Comparison of ENCODE assay signal across 8 cellular contexts in the genomic region with DNA sequence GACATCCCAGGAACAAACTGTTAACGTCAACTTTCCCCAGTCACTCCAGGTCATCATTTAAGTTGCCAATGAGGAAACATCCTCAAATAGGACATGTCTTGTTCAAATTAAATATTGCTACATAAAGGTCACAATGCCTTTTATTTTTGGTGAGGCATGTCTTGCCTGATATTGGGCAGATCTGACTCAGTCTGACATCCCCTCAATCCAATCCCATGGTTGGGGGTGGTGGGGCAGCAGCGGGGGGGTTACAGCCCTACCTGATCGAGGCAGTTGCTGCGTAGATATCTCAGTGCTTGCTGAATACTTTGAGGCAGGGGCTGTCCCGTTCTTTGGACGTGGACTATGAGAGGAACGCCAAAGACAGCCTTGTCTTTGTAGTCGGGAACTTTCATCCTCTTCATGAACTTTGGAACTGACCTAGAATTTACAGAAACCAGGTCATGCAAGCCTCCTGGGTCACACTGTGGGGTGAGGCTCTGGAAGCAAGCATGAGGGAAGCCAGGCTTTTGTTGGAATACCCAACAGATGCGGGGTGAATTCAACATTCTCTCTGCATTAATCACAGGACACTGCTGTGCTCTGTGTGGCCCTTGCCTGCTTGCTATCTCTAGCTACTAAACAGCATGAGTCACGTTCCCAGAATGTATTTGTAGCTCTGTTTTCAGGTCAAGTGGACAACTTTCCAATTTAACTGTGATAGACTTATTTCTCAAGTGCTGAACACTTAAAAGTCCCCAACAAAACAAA.
A peak's percentile ranks its signal among the peaks of the same experiment; 100 is the strongest.
DNase-seq lines count a peak whose midpoint lies in the region; ATAC-seq and TF ChIP-seq lines count a peak whose summit lies in the region.

No MANE protein-coding gene starts in this region.

- peak overlapping the region; percentile 10; the same call in 1 of the 2 replicates for H3K9ac ChIP-seq in SK-N-SH

- ATAC-seq in heart left ventricle (peak; percentile 88 to 92 (median 92)), GM21381 (IDR thresholded peaks at IDR 0.05; ENCODE audit: unreplicated experiment) (no peak), GM21786 (IDR thresholded peaks at IDR 0.05; ENCODE audit: unreplicated experiment) (no peak)

- POLR2A ChIA-PET in SK-N-SH (lab: Yijun Ruan, JAX) = no interaction called here

- H3K9me2 ChIP-seq in SK-N-SH = no peaks in the 10 kb centered on the region

- WGBS in SK-N-SH (ENCODE audit: low lambda C conversion rate) = 40% methylated on average over 10 of the region's 10 CpGs
- WGBS in heart left ventricle, 4 donors = 22 to 41% (median 29%) methylated on average over 10 of the region's 10 CpGs

- peak; percentile 91 for DNase-seq in GM03348 (ENCODE audit: low spot score)
- no peak for DNase-seq in SK-N-SH
- DNase-seq in heart left ventricle = peak; percentile 71 to 82 (median 76)
- peak; percentile 76 for DNase-seq in retinal pigment epithelial cell (ENCODE audit: low read depth)
- DNase-seq in cerebellum (ENCODE audit: low spot score) = no peak
- DNase-seq in NCI-H2171 (lab: John Stamatoyannopoulos, UW) = no peak

- H3K4me2 ChIP-seq in SK-N-SH = peak overlapping the region; percentile 30

- H3K9me3 ChIP-seq in SK-N-SH = no peaks in the 10 kb centered on the region
- no peaks in the 10 kb centered on the region for H3K9me3 ChIP-seq in heart left ventricle

- H3K27ac ChIP-seq in SK-N-SH (ENCODE audit: low read depth in 2 of 2, low read length in 1 of 2) (peak overlapping the region; percentile 82), heart left ventricle (peak overlapping the region; percentile 31 to 89 (median 78))

- peaks cover 27 to 52% of the 10 kb centered on the region in 2 experiments for H3K4me1 ChIP-seq in SK-N-SH (ENCODE audit: control insufficient read depth in 1 of 2, insufficient read depth in 2 of 2, low read depth in 1 of 2, low read length in 1 of 2)
- H3K4me1 ChIP-seq in heart left ventricle = peaks cover 16 to 77% (median 57%) of the 10 kb centered on the region in 12 donors

- peaks cover 26% of the 10 kb centered on the region for H3F3A ChIP-seq in SK-N-SH (replicated peaks; ENCODE audit: insufficient read depth)

- no peaks in the 10 kb centered on the region for H4K20me1 ChIP-seq in SK-N-SH (ENCODE audit: insufficient read depth)

- TF ChIP-seq POLR2A in heart left ventricle (IDR thresholded peaks at IDR 0.05) = no peak

- intact Hi-C loops in heart left ventricle (cut with DNase I) = loop anchor here in 6 of 10 donors (5.0 to 10.0 kb wide), 5 partner anchors 49 to 161 kb away; partner anchors contain the start of gene STARD13 (in 2 of the 6)

- peak; percentile 24 to 83; a peak in 2 of 4 replicates for TF ChIP-seq EP300 in SK-N-SH (IDR thresholded peaks at IDR 0.05; ENCODE audit: borderline replicate concordance in 1 of 2, low read depth in 1 of 2, low read length in 1 of 2)

- H3K27me3 ChIP-seq in SK-N-SH (ENCODE audit: insufficient read depth) (no peaks in the 10 kb centered on the region), heart left ventricle (no peaks in the 10 kb centered on the region)

- H3K4me3 ChIP-seq in SK-N-SH (ENCODE audit: low read depth in 2 of 2, low read length in 1 of 2) (no peak overlapping the region), heart left ventricle (peak overlapping the region in 4 of 12 donors; percentile 2 to 24 (median 15)), retinal pigment epithelial cell (ENCODE audit: low read length) (no peak overlapping the region)

- no peaks in the 10 kb centered on the region for H3K79me2 ChIP-seq in SK-N-SH (ENCODE audit: insufficient read depth)

- no peak for TF ChIP-seq CTCF in SK-N-SH (IDR thresholded peaks at IDR 0.05)
- TF ChIP-seq CTCF in heart left ventricle (IDR thresholded peaks at IDR 0.05) = no peak
- no peak for TF ChIP-seq CTCF in retinal pigment epithelial cell (conservative IDR thresholded peaks at IDR 0.05; ENCODE audit: low read depth, low read length)

- peak; percentile 2; the same call in 1 of the 2 replicates for TF ChIP-seq RAD21 in SK-N-SH (IDR thresholded peaks at IDR 0.05; ENCODE audit: low read length)

- H2AFZ ChIP-seq in SK-N-SH (ENCODE audit: low read depth) = no peak overlapping the region

- CTCF ChIA-PET in SK-N-SH (lab: Yijun Ruan, JAX) = no interaction called here

- H3K36me3 ChIP-seq in SK-N-SH (replicated peaks in 1 of 2; ENCODE audit: control insufficient read depth in 1 of 2, insufficient read depth in 2 of 2, low read length in 1 of 2) (peaks cover 4 to 9% of the 10 kb centered on the region in 2 experiments), heart left ventricle (peaks cover 0 to 70% (median 39%) of the 10 kb centered on the region in 9 donors)

TF ChIP-seq in SK-N-SH, 30 proteins besides CTCF, POLR2A, EP300 and RAD21 (continues in another document):
- TF ChIP-seq RCOR1 (IDR thresholded peaks at IDR 0.05; ENCODE audit: low read length) (no peak), NRF1 (IDR thresholded peaks at IDR 0.05; ENCODE audit: low read depth, low read length) (no peak), NFIC (IDR thresholded peaks at IDR 0.05; ENCODE audit: borderline replicate concordance) (peak; percentile 76), EZH2phosphoT487 (IDR thresholded peaks at IDR 0.05; ENCODE audit: borderline replicate concordance, low read depth) (no peak), PBX3 (IDR thresholded peaks at IDR 0.05) (peak; percentile 75), POLR2AphosphoS5 (IDR thresholded peaks at IDR 0.05; ENCODE audit: low read depth, low read length) (peak; percentile 77; the same call in 1 of the 2 replicates), USF2 (IDR thresholded peaks at IDR 0.05; ENCODE audit: borderline replicate concordance, low read depth, low read length) (no peak), TCF12 (IDR thresholded peaks at IDR 0.05) (peak; percentile 96), TEAD4 (IDR thresholded peaks at IDR 0.05; ENCODE audit: borderline replicate concordance, insufficient read depth) (peak; percentile 91), JUND (IDR thresholded peaks at IDR 0.05) (peak; percentile 98), GATA2 (CRISPR knock-in tag; IDR thresholded peaks at IDR 0.05) (no peak), SMC3 (IDR thresholded peaks at IDR 0.05; ENCODE audit: low read depth, low read length) (no peak), MEF2A (IDR thresholded peaks at IDR 0.05; ENCODE audit: borderline replicate concordance, low read depth) (peak; percentile 88), GABPA (IDR thresholded peaks at IDR 0.05; ENCODE audit: low read depth) (no peak)
- TF ChIP-seq, protein P1, sequence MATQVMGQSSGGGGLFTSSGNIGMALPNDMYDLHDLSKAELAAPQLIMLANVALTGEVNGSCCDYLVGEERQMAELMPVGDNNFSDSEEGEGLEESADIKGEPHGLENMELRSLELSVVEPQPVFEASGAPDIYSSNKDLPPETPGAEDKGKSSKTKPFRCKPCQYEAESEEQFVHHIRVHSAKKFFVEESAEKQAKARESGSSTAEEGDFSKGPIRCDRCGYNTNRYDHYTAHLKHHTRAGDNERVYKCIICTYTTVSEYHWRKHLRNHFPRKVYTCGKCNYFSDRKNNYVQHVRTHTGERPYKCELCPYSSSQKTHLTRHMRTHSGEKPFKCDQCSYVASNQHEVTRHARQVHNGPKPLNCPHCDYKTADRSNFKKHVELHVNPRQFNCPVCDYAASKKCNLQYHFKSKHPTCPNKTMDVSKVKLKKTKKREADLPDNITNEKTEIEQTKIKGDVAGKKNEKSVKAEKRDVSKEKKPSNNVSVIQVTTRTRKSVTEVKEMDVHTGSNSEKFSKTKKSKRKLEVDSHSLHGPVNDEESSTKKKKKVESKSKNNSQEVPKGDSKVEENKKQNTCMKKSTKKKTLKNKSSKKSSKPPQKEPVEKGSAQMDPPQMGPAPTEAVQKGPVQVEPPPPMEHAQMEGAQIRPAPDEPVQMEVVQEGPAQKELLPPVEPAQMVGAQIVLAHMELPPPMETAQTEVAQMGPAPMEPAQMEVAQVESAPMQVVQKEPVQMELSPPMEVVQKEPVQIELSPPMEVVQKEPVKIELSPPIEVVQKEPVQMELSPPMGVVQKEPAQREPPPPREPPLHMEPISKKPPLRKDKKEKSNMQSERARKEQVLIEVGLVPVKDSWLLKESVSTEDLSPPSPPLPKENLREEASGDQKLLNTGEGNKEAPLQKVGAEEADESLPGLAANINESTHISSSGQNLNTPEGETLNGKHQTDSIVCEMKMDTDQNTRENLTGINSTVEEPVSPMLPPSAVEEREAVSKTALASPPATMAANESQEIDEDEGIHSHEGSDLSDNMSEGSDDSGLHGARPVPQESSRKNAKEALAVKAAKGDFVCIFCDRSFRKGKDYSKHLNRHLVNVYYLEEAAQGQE (IDR thresholded peaks at IDR 0.05; ENCODE audit: low read depth, low read length) = no peak
- TF ChIP-seq, protein P2, sequence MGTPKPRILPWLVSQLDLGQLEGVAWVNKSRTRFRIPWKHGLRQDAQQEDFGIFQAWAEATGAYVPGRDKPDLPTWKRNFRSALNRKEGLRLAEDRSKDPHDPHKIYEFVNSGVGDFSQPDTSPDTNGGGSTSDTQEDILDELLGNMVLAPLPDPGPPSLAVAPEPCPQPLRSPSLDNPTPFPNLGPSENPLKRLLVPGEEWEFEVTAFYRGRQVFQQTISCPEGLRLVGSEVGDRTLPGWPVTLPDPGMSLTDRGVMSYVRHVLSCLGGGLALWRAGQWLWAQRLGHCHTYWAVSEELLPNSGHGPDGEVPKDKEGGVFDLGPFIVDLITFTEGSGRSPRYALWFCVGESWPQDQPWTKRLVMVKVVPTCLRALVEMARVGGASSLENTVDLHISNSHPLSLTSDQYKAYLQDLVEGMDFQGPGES (IDR thresholded peaks at IDR 0.05; ENCODE audit: low read depth, low read length) = no peak

Comparison
In these comparisons a context has a peak if more than half of its experiments do, and no peak if none do; other contexts are left out.
1. DNase-seq: peak in GM03348 (single experiment), heart left ventricle (5 of 5) and retinal pigment epithelial cell (single experiment); none in SK-N-SH (single experiment), cerebellum (single experiment) and NCI-H2171 (single experiment).
2. ATAC-seq: peak in heart left ventricle (4 of 4); none in GM21381 (single experiment) and GM21786 (single experiment).